In the genomic region with DNA sequence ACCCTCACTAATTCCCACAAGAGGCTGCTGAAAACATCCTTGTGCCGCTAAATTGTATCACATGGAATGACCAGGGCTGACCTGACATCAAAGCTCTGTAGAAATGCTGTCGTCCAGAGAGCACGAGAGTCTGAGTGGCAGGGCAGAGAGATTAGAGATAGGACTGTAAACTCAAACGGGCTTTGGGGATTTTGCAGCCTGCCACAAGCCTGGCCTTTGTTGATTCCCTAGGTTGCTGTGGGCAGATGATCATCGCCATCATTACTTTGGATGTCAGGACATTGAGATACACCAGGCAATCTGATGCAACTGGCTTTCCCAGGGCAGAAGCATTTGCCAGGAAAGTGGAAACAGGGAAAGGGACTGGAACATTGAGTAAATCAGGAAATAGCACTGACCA, we compare ENCODE assay signal across 1 cellular context.
TF ChIP-seq lines count a peak whose summit lies in the region.

No MANE protein-coding gene starts in this region.

TF ChIP-seq in SK-N-SH, 30 proteins besides CTCF, POLR2A, EP300 and RAD21 (continued from another document):
- no peak for TF ChIP-seq REST (IDR thresholded peaks at IDR 0.05; ENCODE audit: low read depth, low read length)
- TF ChIP-seq, protein P1, sequence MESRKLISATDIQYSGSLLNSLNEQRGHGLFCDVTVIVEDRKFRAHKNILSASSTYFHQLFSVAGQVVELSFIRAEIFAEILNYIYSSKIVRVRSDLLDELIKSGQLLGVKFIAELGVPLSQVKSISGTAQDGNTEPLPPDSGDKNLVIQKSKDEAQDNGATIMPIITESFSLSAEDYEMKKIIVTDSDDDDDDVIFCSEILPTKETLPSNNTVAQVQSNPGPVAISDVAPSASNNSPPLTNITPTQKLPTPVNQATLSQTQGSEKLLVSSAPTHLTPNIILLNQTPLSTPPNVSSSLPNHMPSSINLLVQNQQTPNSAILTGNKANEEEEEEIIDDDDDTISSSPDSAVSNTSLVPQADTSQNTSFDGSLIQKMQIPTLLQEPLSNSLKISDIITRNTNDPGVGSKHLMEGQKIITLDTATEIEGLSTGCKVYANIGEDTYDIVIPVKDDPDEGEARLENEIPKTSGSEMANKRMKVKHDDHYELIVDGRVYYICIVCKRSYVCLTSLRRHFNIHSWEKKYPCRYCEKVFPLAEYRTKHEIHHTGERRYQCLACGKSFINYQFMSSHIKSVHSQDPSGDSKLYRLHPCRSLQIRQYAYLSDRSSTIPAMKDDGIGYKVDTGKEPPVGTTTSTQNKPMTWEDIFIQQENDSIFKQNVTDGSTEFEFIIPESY (IDR thresholded peaks at IDR 0.05; ENCODE audit: borderline replicate concordance, low read depth): no peak
- no peak for TF ChIP-seq RXRA (IDR thresholded peaks at IDR 0.05; ENCODE audit: borderline replicate concordance, low read depth)
- TF ChIP-seq GABPA (IDR thresholded peaks at IDR 0.05; ENCODE audit: low read depth): no peak
- TF ChIP-seq, protein P2, sequence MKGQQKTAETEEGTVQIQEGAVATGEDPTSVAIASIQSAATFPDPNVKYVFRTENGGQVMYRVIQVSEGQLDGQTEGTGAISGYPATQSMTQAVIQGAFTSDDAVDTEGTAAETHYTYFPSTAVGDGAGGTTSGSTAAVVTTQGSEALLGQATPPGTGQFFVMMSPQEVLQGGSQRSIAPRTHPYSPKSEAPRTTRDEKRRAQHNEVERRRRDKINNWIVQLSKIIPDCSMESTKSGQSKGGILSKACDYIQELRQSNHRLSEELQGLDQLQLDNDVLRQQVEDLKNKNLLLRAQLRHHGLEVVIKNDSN (IDR thresholded peaks at IDR 0.05; ENCODE audit: borderline replicate concordance, low read depth): no peak
- TF ChIP-seq TAF1 (IDR thresholded peaks at IDR 0.05; ENCODE audit: borderline replicate concordance, low read depth, low read length): no peak
- no peak for TF ChIP-seq EZH2phosphoT487 (IDR thresholded peaks at IDR 0.05; ENCODE audit: borderline replicate concordance, low read depth)
- no peak for TF ChIP-seq NRF1 (IDR thresholded peaks at IDR 0.05; ENCODE audit: low read depth, low read length)
- no peak for TF ChIP-seq PBX3 (IDR thresholded peaks at IDR 0.05)
- TF ChIP-seq MXI1 (IDR thresholded peaks at IDR 0.05; ENCODE audit: low read depth, low read length): peak; percentile 47; the same call in 1 of the 2 replicates
- TF ChIP-seq FOXJ3 (CRISPR knock-in tag; IDR thresholded peaks at IDR 0.05): peak; percentile 85
- no peak for TF ChIP-seq JUND (IDR thresholded peaks at IDR 0.05)
- TF ChIP-seq, protein P3, sequence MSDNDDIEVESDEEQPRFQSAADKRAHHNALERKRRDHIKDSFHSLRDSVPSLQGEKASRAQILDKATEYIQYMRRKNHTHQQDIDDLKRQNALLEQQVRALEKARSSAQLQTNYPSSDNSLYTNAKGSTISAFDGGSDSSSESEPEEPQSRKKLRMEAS (IDR thresholded peaks at IDR 0.05; ENCODE audit: low read depth): no peak
- no peak for TF ChIP-seq ELF1 (IDR thresholded peaks at IDR 0.05)
- TF ChIP-seq SMC3 (IDR thresholded peaks at IDR 0.05; ENCODE audit: low read depth, low read length): no peak
- no peak for TF ChIP-seq FOSL2 (IDR thresholded peaks at IDR 0.05; ENCODE audit: borderline replicate concordance, low read depth)
- no peak for TF ChIP-seq RFX5 (IDR thresholded peaks at IDR 0.05; ENCODE audit: low read length)
- peak; percentile 74; the same call in 1 of the 2 replicates for TF ChIP-seq RCOR1 (IDR thresholded peaks at IDR 0.05; ENCODE audit: low read length)
- TF ChIP-seq TEAD4 (IDR thresholded peaks at IDR 0.05; ENCODE audit: borderline replicate concordance, insufficient read depth): no peak
